Comparison of ENCODE assay signal across 13 cellular contexts in genomic region chr5:94702729-94703128, GRCh38.
DNase-seq lines count a peak whose midpoint lies in the region; ATAC-seq, FAIRE-seq and TF ChIP-seq lines count a peak whose summit lies in the region.
"Had no signal": no experiment of that assay in that cellular context is flagged by ENCODE, and none has a peak within 500 bp of the region (broad histone marks: within the 10 kb centered on the region; RNA-seq: fewer than 3 reads in every experiment).

No MANE protein-coding gene starts in this region.

- H3K27ac ChIP-seq in right cardiac atrium (ENCODE audit: low read length) (no peak overlapping the region), neuronal stem cell (replicated peaks; ENCODE audit: low read length) (no peak overlapping the region)
- H3K27ac ChIP-seq: BLaER1, hepatocyte, VCaP had no signal

- H4K8ac ChIP-seq in neuronal stem cell (ENCODE audit: low read depth, low read length): no peak overlapping the region

- no peak overlapping the region for H2AFZ ChIP-seq in neuronal stem cell (ENCODE audit: low read length)
- H2AFZ ChIP-seq: hepatocyte had no signal

- H4K91ac ChIP-seq in neuronal stem cell (ENCODE audit: low read depth, low read length, poor library complexity): no peak overlapping the region

- H3K18ac ChIP-seq in neuronal stem cell (ENCODE audit: low read length): no peak overlapping the region

- DNase-seq in GM12891 (ENCODE audit: insufficient read length, low spot score): no peak
- DNase-seq in T1000 (lab: John Stamatoyannopoulos, UW): no peak
- DNase-seq in MV-4-11 (lab: John Stamatoyannopoulos, UW): no peak
- no peak for DNase-seq in right cardiac atrium
- no peak for DNase-seq in neuronal stem cell (ENCODE audit: low spot score)
- DNase-seq: activated T-cell treated with anti-CD3 and anti-CD28 coated beads, Interleukin-2, amount 50 U/mL, for 1 hour had no signal

- no peak overlapping the region for H3K4me2 ChIP-seq in neuronal stem cell (ENCODE audit: insufficient read depth, low read length, poor library complexity, severe bottlenecking)
- H3K4me2 ChIP-seq: BLaER1, hepatocyte had no signal

- 97% methylated on average over 1 of the region's 1 CpG for WGBS in right cardiac atrium
- WGBS in neuronal stem cell (ENCODE audit: extremely low coverage in 2 of 2, insufficient read length in 2 of 2, insufficient replicate concordance in 1 of 2), 2 donors: no CpG with 5 or more reads among the region's 1 CpG

- H3K4me1 ChIP-seq in right cardiac atrium (ENCODE audit: control insufficient read depth, insufficient read depth, low read length) (no peaks in the 10 kb centered on the region), neuronal stem cell (ENCODE audit: control insufficient read depth in 2 of 2, insufficient read depth in 1 of 2, low read depth in 1 of 2, low read length in 2 of 2) (peaks cover 4 to 7% of the 10 kb centered on the region in 2 donors)
- H3K4me1 ChIP-seq: BLaER1 had no signal

- no peak overlapping the region for H2AK5ac ChIP-seq in neuronal stem cell (ENCODE audit: low read depth, low read length)

- peaks cover 0 to 31% of the 10 kb centered on the region in 2 donors for H3K36me3 ChIP-seq in neuronal stem cell (replicated peaks in 1 of 2; ENCODE audit: control insufficient read depth in 2 of 2, insufficient read depth in 2 of 2, low read length in 2 of 2)

- no peak overlapping the region for H2BK5ac ChIP-seq in neuronal stem cell (ENCODE audit: low read length)

- H3K4me3 ChIP-seq in right cardiac atrium (ENCODE audit: low read length) (no peak overlapping the region), neuronal stem cell (ENCODE audit: low read length in 2 of 2) (no peak overlapping the region)
- H3K4me3 ChIP-seq: BLaER1, hepatocyte had no signal

- no peak for TF ChIP-seq POLR2A in GM12891 (IDR thresholded peaks at IDR 0.05; ENCODE audit: low read depth, low read length)

- intact Hi-C loops in right cardiac atrium (cut with DNase I): no loop called here

- H2BK12ac ChIP-seq in neuronal stem cell (ENCODE audit: low read length): no peak overlapping the region

- H3K27me3 ChIP-seq in right cardiac atrium (ENCODE audit: control insufficient read depth, insufficient read depth): no peaks in the 10 kb centered on the region
- H3K27me3 ChIP-seq in neuronal stem cell (ENCODE audit: control insufficient read depth in 3 of 3, insufficient read depth in 3 of 3, low read depth in 1 of 3, low read length in 3 of 3): no peaks in the 10 kb centered on the region
- H3K27me3 ChIP-seq: BLaER1, hepatocyte had no signal

- H3K9me3 ChIP-seq in right cardiac atrium (ENCODE audit: control insufficient read depth, low read length): no peaks in the 10 kb centered on the region
- peaks cover 0 to 19% of the 10 kb centered on the region in 2 donors for H3K9me3 ChIP-seq in neuronal stem cell (replicated peaks in 1 of 2; ENCODE audit: control insufficient read depth in 2 of 2, insufficient read depth in 1 of 2, low read depth in 1 of 2, low read length in 2 of 2)
- H3K9me3 ChIP-seq: BLaER1 had no signal

- no peak overlapping the region for H2BK120ac ChIP-seq in neuronal stem cell (ENCODE audit: low read depth, low read length)

- no peak overlapping the region for H3K14ac ChIP-seq in neuronal stem cell (ENCODE audit: low read length)

- no peak overlapping the region for H3K9ac ChIP-seq in neuronal stem cell (ENCODE audit: low read depth, low read length, poor library complexity)
- H3K9ac ChIP-seq: BLaER1 had no signal

- ATAC-seq in GM19351 (IDR thresholded peaks at IDR 0.05; ENCODE audit: unreplicated experiment): peak; percentile 74
- peak; percentile 76 for ATAC-seq in HG02852 (IDR thresholded peaks at IDR 0.05; ENCODE audit: unreplicated experiment)
- peak; percentile 54 for ATAC-seq in HG03521 (IDR thresholded peaks at IDR 0.05; ENCODE audit: unreplicated experiment)
- ATAC-seq in right cardiac atrium: no peak

- H3K79me1 ChIP-seq in neuronal stem cell (ENCODE audit: low read depth, low read length): no peaks in the 10 kb centered on the region

- no peak overlapping the region for H2BK15ac ChIP-seq in neuronal stem cell (ENCODE audit: low read length)

- no peak overlapping the region for H3K4ac ChIP-seq in neuronal stem cell (ENCODE audit: low read length)

- no peak for FAIRE-seq in GM12891 (lab: Jason Lieb, UNC)
- FAIRE-seq: urothelium cell line had no signal

- no peak overlapping the region for H3K23ac ChIP-seq in neuronal stem cell (ENCODE audit: low read depth, low read length, poor library complexity)

TF ChIP-seq in GM12891, 5 proteins besides CTCF, POLR2A, EP300 and RAD21:
- TF ChIP-seq PAX5 (IDR thresholded peaks at IDR 0.05; ENCODE audit: insufficient read depth, low read length, severe bottlenecking) (no peak), POU2F2 (IDR thresholded peaks at IDR 0.05; ENCODE audit: low read depth, low read length) (no peak), POLR2AphosphoS5 (IDR thresholded peaks at IDR 0.05; ENCODE audit: low read depth, low read length) (no peak), SPI1 (IDR thresholded peaks at IDR 0.05; ENCODE audit: low read depth, low read length) (peak; percentile 24), TAF1 (IDR thresholded peaks at IDR 0.05; ENCODE audit: low read depth, low read length) (no peak)

Comparison
In these comparisons a context has a peak if more than half of its experiments do, and no peak if none do; other contexts are left out.
1. ATAC-seq: peak in GM19351 (single experiment), HG02852 (single experiment) and HG03521 (single experiment); none in right cardiac atrium (0 of 2).